8 cellular contexts compared by ENCODE assay signal in genomic region chr19:38425810-38426466, GRCh38. TPM values are rescaled to one million over a fixed set of nuclear protein-coding genes. Genes with fewer than 3 reads are reported as not detected.
DNase-seq lines count a peak whose midpoint lies in the region; ATAC-seq lines count a peak whose summit lies in the region.

Gene RASGRP4 (minus strand): TSS chr19:38426219. CDS start chr19:38426091, 128 bp downstream.

- no peaks in the 10 kb centered on the region for H3K4me1 ChIP-seq in HAP-1

- no peak within 1 kb of the TSS; the same call in 1 of the 2 replicates for H3K4me3 ChIP-seq in Jurkat, Clone E6-1 (ENCODE audit: low read length)
- no peak within 1 kb of the TSS for H3K4me3 ChIP-seq in HAP-1

- peak; percentile 43 for DNase-seq in Jurkat, Clone E6-1 (ENCODE audit: low read depth, low spot score)
- DNase-seq in activated CD4-positive, CD25-positive, alpha-beta regulatory T cell treated with anti-CD3 and anti-CD28 coated beads, Interleukin-2, amount 50 U/mL, for 72 hours = peak; percentile 44
- peak; percentile 48 for DNase-seq in iPS-NIHi11 (ENCODE audit: low spot score)
- DNase-seq in stimulated activated CD8-positive, alpha-beta memory T cell treated with anti-CD3 and anti-CD28 coated beads, Interleukin-4, amount 100 ng/mL, for 48 hours = peak; percentile 70
- DNase-seq in SHP77 (lab: John Stamatoyannopoulos, UW) = no peak
- no peak for DNase-seq in HAP-1 (ENCODE audit: low spot score in 2 of 2)

- ATAC-seq in GM21528 (IDR thresholded peaks at IDR 0.05; ENCODE audit: low FRiP score, unreplicated experiment) = no peak
- ATAC-seq in HG02610 (IDR thresholded peaks at IDR 0.05; ENCODE audit: unreplicated experiment) = no peak

- H3K36me3 ChIP-seq in HAP-1 (replicated peaks) = no peaks in the 10 kb centered on the region

- H3K27me3 ChIP-seq in HAP-1 (ENCODE audit: low read depth) = no peaks in the 10 kb centered on the region

- in situ Hi-C loops in HAP-1 (cut with MboI; ENCODE audit: low sequenced_read_pairs) = no loop called here

- H3K9me3 ChIP-seq in HAP-1 = no peaks in the 10 kb centered on the region

RNA-seq across cellular contexts. Expression of gene RASGRP4, which starts in this region (rescaled TPM):
- polyA plus RNA-seq in Jurkat, Clone E6-1 (2012; ENCODE audit: insufficient read depth, insufficient read length) = 0.96 TPM

Comparison
In these comparisons a context has a peak if more than half of its experiments do, and no peak if none do; other contexts are left out.
1. DNase-seq: peak in Jurkat, Clone E6-1 (single experiment), activated CD4-positive, CD25-positive, alpha-beta regulatory T cell treated with anti-CD3 and anti-CD28 coated beads, Interleukin-2, amount 50 U/mL, for 72 hours (single experiment), iPS-NIHi11 (single experiment) and stimulated activated CD8-positive, alpha-beta memory T cell treated with anti-CD3 and anti-CD28 coated beads, Interleukin-4, amount 100 ng/mL, for 48 hours (single experiment); none in SHP77 (0 of 2) and HAP-1 (0 of 2).